Comparison of ENCODE assay signal across 29 cellular contexts in the genomic region with DNA sequence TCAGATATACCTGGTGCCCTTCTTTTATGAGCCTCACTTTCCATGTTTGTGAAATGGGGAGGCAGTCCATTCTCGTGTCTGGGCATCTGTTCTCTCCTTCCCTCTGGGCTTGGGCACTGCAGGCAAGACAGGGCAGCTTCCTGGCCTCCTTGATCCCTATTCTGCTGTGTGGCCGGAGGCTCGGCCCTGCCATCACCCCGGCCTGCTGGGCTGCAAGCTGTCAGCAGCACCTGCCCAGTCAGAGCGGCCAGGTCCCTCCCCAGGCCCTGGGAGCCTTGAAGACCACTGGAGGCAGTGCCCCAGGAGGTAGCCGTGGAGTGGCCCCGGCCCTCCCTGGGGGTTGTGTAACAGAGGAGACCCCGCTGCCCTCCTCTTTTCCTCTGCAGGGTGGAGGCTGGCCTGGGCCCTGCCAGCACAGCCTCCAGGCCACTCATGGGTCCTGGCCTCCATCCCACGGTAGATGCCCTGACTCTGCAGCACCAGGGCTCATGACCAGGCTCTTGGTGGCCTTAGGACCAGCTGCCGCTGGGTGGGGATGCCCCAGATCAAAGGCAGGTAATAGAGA. TPM values are rescaled to one million over a fixed set of nuclear protein-coding genes. Genes with fewer than 3 reads are reported as not detected.
"Had no signal": no experiment of that assay in that cellular context is flagged by ENCODE, and none has a peak within 500 bp of the region (broad histone marks: within the 10 kb centered on the region; RNA-seq: fewer than 3 reads in every experiment).

No MANE protein-coding gene starts in this region.

- DNase-seq: activated CD4-positive, alpha-beta memory T cell treated with anti-CD3 and anti-CD28 coated beads, Interleukin-2, amount 10 ng/mL, durations not matched to agents 7 days and 5 days; activated CD4-positive, alpha-beta T cell treated with anti-CD3 and anti-CD28 coated beads for 1 hour; activated CD4-positive, alpha-beta T cell treated with anti-CD3 and anti-CD28 coated beads for 4 hours; activated CD4-positive, alpha-beta T cell treated with anti-CD3 and anti-CD28 coated beads, Interleukin-2, amount 10 ng/mL, durations not matched to agents 7 days and 5 days; activated CD4-positive, alpha-beta T cell treated with anti-CD3 and anti-CD28 coated beads, Interleukin-2, amount 50 U/mL, for 4 hours; activated CD8-positive, alpha-beta memory T cell treated with anti-CD3 and anti-CD28 coated beads, Interleukin-2, amount 50 U/mL, for 48 hours; activated effector memory CD4-positive, alpha-beta T cell treated with Interleukin-2 at 50 U/mL for 16 hours; activated gamma-delta T cell treated with Interleukin-2 at 50 U/mL for 16 hours; activated naive CD4-positive, alpha-beta T cell treated with anti-CD3 and anti-CD28 coated beads, Interleukin-2, amount 50 U/mL, for 16 hours; activated naive CD4-positive, alpha-beta T cell treated with Interleukin-2 at 50 U/mL for 16 hours; activated T-cell treated with anti-CD3 and anti-CD28 coated beads for 4 hours; activated T-cell treated with anti-CD3 and anti-CD28 coated beads, Interleukin-2, amount 50 U/mL, for 24 hours; amniotic stem cell; anterior cingulate cortex; central memory CD4-positive, alpha-beta T cell; colonic mucosa; effector CD8-positive, alpha-beta T cell; foreskin fibroblast; head of caudate nucleus; hippocampal formation; T-cell; T1000 had no signal

- H3K27me3 ChIP-seq: colonic mucosa had no signal

- FAIRE-seq: astrocyte, endometrium, endothelial cell of umbilical vein, frontal cortex had no signal

- H3K4me1 ChIP-seq: colonic mucosa had no signal

- ATAC-seq: activated T-helper 17 cell treated with anti-CD3 and anti-CD28 coated beads, Interleukin-2, amount 50 U/mL, for 72 hours; T-cell; WTC11 had no signal

- H3K36me3 ChIP-seq: colonic mucosa had no signal

- H3K4me3 ChIP-seq: colonic mucosa had no signal

- H3K9me3 ChIP-seq: colonic mucosa had no signal

- H3K27ac ChIP-seq: colonic mucosa, epithelial cell of prostate had no signal

RNA-seq across cellular contexts. Expression of a gene that starts 9.2 kb away (rescaled TPM):
- total RNA-seq: activated CD4-positive, alpha-beta memory T cell treated with anti-CD3 and anti-CD28 coated beads, Interleukin-2, amount 10 ng/mL, durations not matched to agents 7 days and 5 days; activated CD4-positive, alpha-beta T cell treated with anti-CD3 and anti-CD28 coated beads, Interleukin-2, amount 10 ng/mL, durations not matched to agents 7 days and 5 days had no signal
